ENCODE assay signal across 10 cellular contexts in the genomic region with DNA sequence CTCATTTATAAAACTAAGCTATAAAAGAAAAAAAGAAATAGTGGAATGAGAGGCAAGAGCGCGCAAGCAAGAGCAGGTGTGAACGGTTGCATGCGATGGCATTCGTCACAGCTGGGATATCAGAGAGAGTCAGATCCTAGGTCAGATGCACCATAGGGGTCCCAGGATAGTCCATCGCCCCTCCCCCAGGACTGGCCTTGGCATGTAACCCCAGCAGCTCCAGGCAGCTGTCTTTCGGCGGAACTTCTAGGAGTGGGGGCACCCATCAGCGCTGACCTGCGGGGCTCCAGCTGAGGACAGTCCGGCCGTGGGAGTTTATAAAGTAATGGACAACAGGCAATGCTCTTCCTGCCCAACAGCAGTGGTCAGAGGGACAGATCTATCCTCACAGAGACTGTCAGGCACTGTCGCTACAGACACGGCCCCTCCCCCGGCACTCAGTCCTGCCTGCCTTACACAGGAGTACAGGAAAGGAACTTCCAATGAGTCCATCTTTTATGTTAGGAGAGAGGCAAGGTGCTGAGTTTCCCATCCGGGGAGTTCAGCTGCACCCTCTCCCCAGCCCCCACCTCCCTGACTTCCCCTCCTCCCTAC. TPM values are rescaled to one million over a fixed set of nuclear protein-coding genes. Genes with fewer than 3 reads are reported as not detected.
DNase-seq lines count a peak whose midpoint lies in the region; ATAC-seq, FAIRE-seq and TF ChIP-seq lines count a peak whose summit lies in the region.
"Had no signal": no experiment of that assay in that cellular context is flagged by ENCODE, and none has a peak within 500 bp of the region (broad histone marks: within the 10 kb centered on the region; RNA-seq: fewer than 3 reads in every experiment).

No MANE protein-coding gene starts in this region.

- H3K36me3 ChIP-seq in CD8-positive, alpha-beta T cell (ENCODE audit: insufficient read depth, low read length): no peaks in the 10 kb centered on the region

- no peak for TF ChIP-seq CTCF in CD8-positive, alpha-beta T cell (IDR thresholded peaks at IDR 0.05)
- no peak for TF ChIP-seq CTCF in coronary artery (IDR thresholded peaks at IDR 0.05)
- TF ChIP-seq CTCF in nephron progenitor cell (IDR thresholded peaks at IDR 0.05): no peak

- no peaks in the 10 kb centered on the region for H3K27me3 Mint-ChIP-seq in CD8-positive, alpha-beta T cell (ENCODE audit: low read depth)
- peaks cover 54% of the 10 kb centered on the region for H3K27me3 Mint-ChIP-seq in nephron progenitor cell (ENCODE audit: low read depth, poor library complexity)

- DNase-seq in NCI-H1092 treated with DMSO at 0.1 percent for 48 hours (lab: John Stamatoyannopoulos, UW) (peak; percentile 62), NCI-H1092 (lab: John Stamatoyannopoulos, UW) (no peak), coronary artery (ENCODE audit: low spot score) (no peak), nephron progenitor cell (peak; percentile 45), T-helper 9 cell (no peak), GM12891 (ENCODE audit: insufficient read length, low spot score) (no peak)
- no peak for DNase-seq in CD8-positive, alpha-beta T cell
- DNase-seq: NCI-H2081 had no signal

- no peaks in the 10 kb centered on the region for H3K27me3 ChIP-seq in CD8-positive, alpha-beta T cell (ENCODE audit: insufficient read depth, low read length)

- peak overlapping the region; percentile 89 for H3K4me3 Mint-ChIP-seq in CD8-positive, alpha-beta T cell
- peak overlapping the region; percentile 85 for H3K4me3 Mint-ChIP-seq in nephron progenitor cell

- no peak for TF ChIP-seq POLR2A in GM12891 (IDR thresholded peaks at IDR 0.05; ENCODE audit: low read depth, low read length)

- no peak for ATAC-seq in CD8-positive, alpha-beta T cell
- no peak for ATAC-seq in GM19463 (IDR thresholded peaks at IDR 0.05; ENCODE audit: unreplicated experiment)

- no peaks in the 10 kb centered on the region for H3K9me3 Mint-ChIP-seq in CD8-positive, alpha-beta T cell
- H3K9me3 Mint-ChIP-seq in nephron progenitor cell: peaks cover 13% of the 10 kb centered on the region

- H3K27ac ChIP-seq in CD8-positive, alpha-beta T cell (ENCODE audit: low read depth, low read length): no peak overlapping the region
- no peak overlapping the region for H3K27ac ChIP-seq in coronary artery

- peaks cover 4% of the 10 kb centered on the region for H3K9me3 ChIP-seq in CD8-positive, alpha-beta T cell (ENCODE audit: low read length)

- FAIRE-seq in GM12891 (lab: Jason Lieb, UNC): no peak
- FAIRE-seq: A204.1 had no signal

- peaks cover 59% of the 10 kb centered on the region for H3K4me1 Mint-ChIP-seq in CD8-positive, alpha-beta T cell (ENCODE audit: low read depth)
- peaks cover 62% of the 10 kb centered on the region for H3K4me1 Mint-ChIP-seq in nephron progenitor cell

- CTCF ChIA-PET in CD8-positive, alpha-beta T cell (lab: Charles Lee): interaction anchor here (0.8 to 1.2 kb wide), 2 partner anchors 9 to 16 kb away, joined by 4 read pairs; no protein-coding TSS in a partner anchor

- no peak overlapping the region for H3K27ac Mint-ChIP-seq in CD8-positive, alpha-beta T cell
- H3K27ac Mint-ChIP-seq in nephron progenitor cell: no peak overlapping the region

- intact Hi-C loops in CD8-positive, alpha-beta T cell (cut with DNase I, micrococcal nuclease): loop anchor here in 1 of 2 experiments (2.0 to 10.0 kb wide), 2 partner anchors 105 to 469 kb away; no protein-coding TSS in a partner anchor

- no peaks in the 10 kb centered on the region for H3K36me3 Mint-ChIP-seq in CD8-positive, alpha-beta T cell
- H3K36me3 Mint-ChIP-seq in nephron progenitor cell (ENCODE audit: low read depth): peaks cover 6% of the 10 kb centered on the region

- peaks cover 52% of the 10 kb centered on the region for H3K4me1 ChIP-seq in CD8-positive, alpha-beta T cell (ENCODE audit: insufficient read depth, low read length)

- POLR2A ChIA-PET in CD8-positive, alpha-beta T cell (lab: Charles Lee): interaction anchor here (1.2 kb wide), 1 partner anchor 13 kb away, joined by 3 read pairs; no protein-coding TSS in a partner anchor

- H3K4me3 ChIP-seq in CD8-positive, alpha-beta T cell (ENCODE audit: low read depth, low read length): peak overlapping the region; percentile 72
- H3K4me3 ChIP-seq in coronary artery: peak overlapping the region; percentile 57

TF ChIP-seq in GM12891, 5 proteins besides CTCF, POLR2A, EP300 and RAD21:
- no peak for TF ChIP-seq SPI1 (IDR thresholded peaks at IDR 0.05; ENCODE audit: low read depth, low read length)
- TF ChIP-seq POLR2AphosphoS5 (IDR thresholded peaks at IDR 0.05; ENCODE audit: low read depth, low read length): no peak
- no peak for TF ChIP-seq TAF1 (IDR thresholded peaks at IDR 0.05; ENCODE audit: low read depth, low read length)
- TF ChIP-seq POU2F2 (IDR thresholded peaks at IDR 0.05; ENCODE audit: low read depth, low read length): no peak
- TF ChIP-seq PAX5 (IDR thresholded peaks at IDR 0.05; ENCODE audit: insufficient read depth, low read length, severe bottlenecking): no peak

RNA-seq across cellular contexts. Expression of gene SIAH3, which starts 1.4 kb away (rescaled TPM):
- total RNA-seq in CD8-positive, alpha-beta T cell: under 1 TPM; 0.49 to 0.61 TPM
- not detected for polyA plus RNA-seq in GM12891 (2012; ENCODE audit: low read depth, missing spikeins)

Comparison
In these comparisons a context has a peak if more than half of its experiments do, and no peak if none do; other contexts are left out.
1. DNase-seq: peak in NCI-H1092 treated with DMSO at 0.1 percent for 48 hours (single experiment) and nephron progenitor cell (single experiment); none in NCI-H1092 (single experiment), CD8-positive, alpha-beta T cell (0 of 7), coronary artery (single experiment), T-helper 9 cell (single experiment) and GM12891 (single experiment).